In genomic region chr2:86185517-86186212, GRCh38 we compare ENCODE assay signal across 8 cellular contexts. TPM values are rescaled to one million over a fixed set of nuclear protein-coding genes. Genes with fewer than 3 reads are reported as not detected.
DNase-seq lines count a peak whose midpoint lies in the region; ATAC-seq and FAIRE-seq lines count a peak whose summit lies in the region.
"Had no signal": no experiment of that assay in that cellular context is flagged by ENCODE, and none has a peak within 500 bp of the region (broad histone marks: within the 10 kb centered on the region; RNA-seq: fewer than 3 reads in every experiment).

No MANE protein-coding gene starts in this region.

- peak overlapping the region; percentile 71 to 84 for H3K4me3 Mint-ChIP-seq in effector memory CD8-positive, alpha-beta T cell

- DNase-seq in GM18507 (ENCODE audit: extremely low spot score, insufficient read length, low read depth) = no peak
- DNase-seq in NCI-H524 (lab: John Stamatoyannopoulos, UW) = peak; percentile 36 to 64
- DNase-seq in effector memory CD8-positive, alpha-beta T cell = no peak
- DNase-seq in small intestine = peak; percentile 5
- DNase-seq in stimulated activated CD4-positive, alpha-beta T cell treated with anti-CD3 and anti-CD28 coated beads, Interleukin-4, amount 100 ng/mL, for 4 hours = no peak
- no peak for DNase-seq in SIG-M5 (lab: John Stamatoyannopoulos, UW)
- DNase-seq in GM03348 (ENCODE audit: low spot score) = no peak
- DNase-seq: KG1 had no signal

- peaks cover 41 to 63% of the 10 kb centered on the region in 2 donors for H3K4me1 Mint-ChIP-seq in effector memory CD8-positive, alpha-beta T cell (ENCODE audit: low read depth in 2 of 2)

- peak; percentile 82 for ATAC-seq in effector memory CD8-positive, alpha-beta T cell (replicated peaks)

- no peaks in the 10 kb centered on the region for H3K9me3 ChIP-seq in small intestine (ENCODE audit: control insufficient read depth, low read depth)

- H3K4me3 ChIP-seq in small intestine (ENCODE audit: low read depth in 1 of 2, low read length in 2 of 2) = no peak overlapping the region

- H3K27ac ChIP-seq in small intestine (ENCODE audit: low read depth in 1 of 2, low read length in 1 of 2) = peak overlapping the region; percentile 32 to 52

- peak; percentile 71 for FAIRE-seq in GM18507 (lab: Jason Lieb, UNC)
- FAIRE-seq in small intestine (lab: Jason Lieb, UNC) = no peak

- peak overlapping the region; percentile 94 to 97 for H3K27ac Mint-ChIP-seq in effector memory CD8-positive, alpha-beta T cell

- H3K27me3 ChIP-seq in small intestine (ENCODE audit: control insufficient read depth in 2 of 2, insufficient read depth in 2 of 2, low read length in 2 of 2) = no peaks in the 10 kb centered on the region

- no peaks in the 10 kb centered on the region for H3K4me1 ChIP-seq in small intestine (ENCODE audit: control insufficient read depth in 2 of 2, insufficient read depth in 1 of 2, low read depth in 1 of 2, low read length in 1 of 2)

- no peaks in the 10 kb centered on the region for H3K27me3 Mint-ChIP-seq in effector memory CD8-positive, alpha-beta T cell

- peaks cover 0 to 3% of the 10 kb centered on the region in 2 donors for H3K36me3 ChIP-seq in small intestine (ENCODE audit: control insufficient read depth in 2 of 2, insufficient read depth in 2 of 2, low read length in 2 of 2)

- WGBS in small intestine, 3 donors = 31 to 57% (median 39%) methylated on average over 1 of the region's 1 CpG

- H3K36me3 Mint-ChIP-seq in effector memory CD8-positive, alpha-beta T cell (ENCODE audit: insufficient read depth) = peaks cover 3% of the 10 kb centered on the region

- H3K9me3 Mint-ChIP-seq in effector memory CD8-positive, alpha-beta T cell = no peaks in the 10 kb centered on the region

RNA-seq across cellular contexts. Expression of gene IMMT, which starts 9.6 kb away (rescaled TPM):
- polyA plus RNA-seq in small intestine = 10 to 100 TPM; 69.2 to 82.1 (median 71.2) TPM

RNA-seq across cellular contexts. Expression of gene MRPL35, which starts 13.6 kb away (rescaled TPM):
- 10 to 100 TPM; 65.4 to 78.5 (median 78.5) TPM for polyA plus RNA-seq in small intestine

Comparison
In these comparisons a context has a peak if more than half of its experiments do, and no peak if none do; other contexts are left out.
1. DNase-seq: peak in NCI-H524 (2 of 2) and small intestine (single experiment); none in GM18507 (single experiment), effector memory CD8-positive, alpha-beta T cell (0 of 3), stimulated activated CD4-positive, alpha-beta T cell treated with anti-CD3 and anti-CD28 coated beads, Interleukin-4, amount 100 ng/mL, for 4 hours (0 of 2), SIG-M5 (single experiment) and GM03348 (single experiment).